Comparison of ENCODE assay signal across 1 cellular context in the genomic region with DNA sequence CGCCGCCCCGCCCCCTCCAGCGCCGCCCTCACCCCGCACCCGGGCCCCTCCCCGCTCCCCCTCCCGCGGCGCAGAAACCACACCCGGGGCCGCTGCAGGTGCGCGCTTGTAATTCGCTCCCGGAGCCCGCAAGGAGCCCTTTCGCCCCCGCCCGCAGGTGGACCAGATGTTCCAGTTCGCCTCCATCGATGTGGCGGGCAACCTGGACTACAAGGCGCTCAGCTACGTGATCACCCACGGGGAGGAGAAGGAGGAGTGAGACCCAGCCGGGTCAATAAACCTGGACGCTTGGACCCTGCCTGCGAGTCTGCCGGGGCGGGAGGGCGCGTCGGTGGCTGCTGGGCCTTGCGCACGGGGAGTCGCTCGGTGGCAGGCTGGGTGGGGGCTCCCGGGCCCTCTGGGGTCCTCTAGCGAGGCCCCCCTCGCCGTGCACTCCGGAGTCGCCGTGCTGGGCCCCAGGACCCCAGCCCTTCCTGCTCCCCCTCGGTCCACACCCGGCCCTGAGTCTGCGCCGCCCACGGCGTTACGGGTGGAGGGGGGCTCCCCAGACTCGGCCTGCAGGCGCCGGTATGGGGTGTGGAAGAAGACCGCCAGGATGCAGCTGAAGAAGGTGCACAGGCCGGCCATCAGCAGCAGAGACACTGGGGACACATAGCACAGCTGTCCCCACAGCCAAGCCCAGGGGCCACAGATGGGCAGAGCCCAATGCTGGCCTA.
TF ChIP-seq lines count a peak whose summit lies in the region.

No MANE protein-coding gene starts in this region.

TF ChIP-seq in HepG2, 621 proteins besides CTCF, POLR2A, EP300 and RAD21 (continued from another document and continues in another):
- TF ChIP-seq ZNF687 (CRISPR knock-in tag; IDR thresholded peaks at IDR 0.05) (peak; percentile 56; the same call in 1 of the 2 replicates), ZNF296 (CRISPR knock-in tag; conservative IDR thresholded peaks at IDR 0.05) (no peak), GTF3A (CRISPR knock-in tag; conservative IDR thresholded peaks at IDR 0.05) (no peak), IKZF1 (IDR thresholded peaks at IDR 0.05) (no peak), ATM (IDR thresholded peaks at IDR 0.05; ENCODE audit: borderline replicate concordance) (no peak), ZNF605 (CRISPR knock-in tag; IDR thresholded peaks at IDR 0.05) (0 out of 2 replicates have a peak, but pooled peaks have one; percentile 6), PITX1 (CRISPR knock-in tag; IDR thresholded peaks at IDR 0.05) (0 out of 2 replicates have a peak, but pooled peaks have one; percentile 18), KDM2A (CRISPR knock-in tag; IDR thresholded peaks at IDR 0.05; ENCODE audit: borderline replicate concordance, low read depth) (0 out of 2 replicates have a peak, but pooled peaks have one; percentile 54), JDP2 (CRISPR knock-in tag; IDR thresholded peaks at IDR 0.05; ENCODE audit: borderline replicate concordance) (no peak), ZNF292 (CRISPR knock-in tag; IDR thresholded peaks at IDR 0.05; ENCODE audit: borderline replicate concordance, low read depth) (peak; percentile 37; the same call in 1 of the 2 replicates), ZNF350 (CRISPR knock-in tag; IDR thresholded peaks at IDR 0.05; ENCODE audit: borderline replicate concordance, low read depth) (no peak), ZNF784 (CRISPR knock-in tag; IDR thresholded peaks at IDR 0.05; ENCODE audit: borderline replicate concordance) (0 out of 2 replicates have a peak, but pooled peaks have one; percentile 54), ZBTB3 (CRISPR knock-in tag; IDR thresholded peaks at IDR 0.05; ENCODE audit: borderline replicate concordance, low read depth) (peak; percentile 99), ZNF33B (CRISPR knock-in tag; IDR thresholded peaks at IDR 0.05) (0 out of 2 replicates have a peak, but pooled peaks have one; percentile 72), ZBTB20 (CRISPR knock-in tag; IDR thresholded peaks at IDR 0.05; ENCODE audit: borderline replicate concordance, low read depth) (0 out of 2 replicates have a peak, but pooled peaks have one; percentile 32), ZNF160 (CRISPR knock-in tag; IDR thresholded peaks at IDR 0.05) (0 out of 2 replicates have a peak, but pooled peaks have one; percentile 22), ATF1 (CRISPR knock-in tag; IDR thresholded peaks at IDR 0.05) (no peak), SPEN (CRISPR knock-in tag; IDR thresholded peaks at IDR 0.05; ENCODE audit: low read depth) (0 out of 2 replicates have a peak, but pooled peaks have one; percentile 31), PCBP1 (IDR thresholded peaks at IDR 0.05; ENCODE audit: borderline replicate concordance, low read depth, low read length) (0 out of 2 replicates have a peak, but pooled peaks have one; percentile 18), ZBTB2 (CRISPR knock-in tag; IDR thresholded peaks at IDR 0.05; ENCODE audit: low read depth) (peak; percentile 57; the same call in 1 of the 2 replicates), NCOA1 (CRISPR knock-in tag; IDR thresholded peaks at IDR 0.05) (0 out of 2 replicates have a peak, but pooled peaks have one; percentile 32), RXRA (CRISPR knock-in tag; IDR thresholded peaks at IDR 0.05) (no peak), KDM5B (CRISPR knock-in tag; IDR thresholded peaks at IDR 0.05; ENCODE audit: borderline replicate concordance) (0 out of 2 replicates have a peak, but pooled peaks have one; percentile 54), GATAD2A (CRISPR knock-in tag; IDR thresholded peaks at IDR 0.05) (peak; percentile 38; the same call in 1 of the 2 replicates), RAD51 (IDR thresholded peaks at IDR 0.05; ENCODE audit: borderline replicate concordance) (no peak), MED1 (CRISPR knock-in tag; IDR thresholded peaks at IDR 0.05) (no peak), AKNA (CRISPR knock-in tag; IDR thresholded peaks at IDR 0.05; ENCODE audit: borderline replicate concordance) (no peak), ZNF569 (CRISPR knock-in tag; IDR thresholded peaks at IDR 0.05; ENCODE audit: borderline replicate concordance) (no peak), SMC3 (IDR thresholded peaks at IDR 0.05; ENCODE audit: low read length) (no peak)
- TF ChIP-seq, protein P1, sequence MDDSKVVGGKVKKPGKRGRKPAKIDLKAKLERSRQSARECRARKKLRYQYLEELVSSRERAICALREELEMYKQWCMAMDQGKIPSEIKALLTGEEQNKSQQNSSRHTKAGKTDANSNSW (CRISPR knock-in tag; IDR thresholded peaks at IDR 0.05; ENCODE audit: borderline replicate concordance) = no peak
- TF ChIP-seq, protein P2, sequence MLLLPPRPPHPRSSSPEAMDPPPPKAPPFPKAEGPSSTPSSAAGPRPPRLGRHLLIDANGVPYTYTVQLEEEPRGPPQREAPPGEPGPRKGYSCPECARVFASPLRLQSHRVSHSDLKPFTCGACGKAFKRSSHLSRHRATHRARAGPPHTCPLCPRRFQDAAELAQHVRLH (CRISPR knock-in tag; IDR thresholded peaks at IDR 0.05; ENCODE audit: borderline replicate concordance, low read depth) = no peak; the same call in 1 of the 2 replicates
- TF ChIP-seq, protein P3, sequence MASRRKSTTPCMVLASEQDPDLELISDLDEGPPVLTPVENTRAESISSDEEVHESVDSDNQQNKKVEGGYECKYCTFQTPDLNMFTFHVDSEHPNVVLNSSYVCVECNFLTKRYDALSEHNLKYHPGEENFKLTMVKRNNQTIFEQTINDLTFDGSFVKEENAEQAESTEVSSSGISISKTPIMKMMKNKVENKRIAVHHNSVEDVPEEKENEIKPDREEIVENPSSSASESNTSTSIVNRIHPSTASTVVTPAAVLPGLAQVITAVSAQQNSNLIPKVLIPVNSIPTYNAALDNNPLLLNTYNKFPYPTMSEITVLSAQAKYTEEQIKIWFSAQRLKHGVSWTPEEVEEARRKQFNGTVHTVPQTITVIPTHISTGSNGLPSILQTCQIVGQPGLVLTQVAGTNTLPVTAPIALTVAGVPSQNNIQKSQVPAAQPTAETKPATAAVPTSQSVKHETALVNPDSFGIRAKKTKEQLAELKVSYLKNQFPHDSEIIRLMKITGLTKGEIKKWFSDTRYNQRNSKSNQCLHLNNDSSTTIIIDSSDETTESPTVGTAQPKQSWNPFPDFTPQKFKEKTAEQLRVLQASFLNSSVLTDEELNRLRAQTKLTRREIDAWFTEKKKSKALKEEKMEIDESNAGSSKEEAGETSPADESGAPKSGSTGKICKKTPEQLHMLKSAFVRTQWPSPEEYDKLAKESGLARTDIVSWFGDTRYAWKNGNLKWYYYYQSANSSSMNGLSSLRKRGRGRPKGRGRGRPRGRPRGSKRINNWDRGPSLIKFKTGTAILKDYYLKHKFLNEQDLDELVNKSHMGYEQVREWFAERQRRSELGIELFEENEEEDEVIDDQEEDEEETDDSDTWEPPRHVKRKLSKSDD (CRISPR knock-in tag; IDR thresholded peaks at IDR 0.05; ENCODE audit: low read depth) = 0 out of 2 replicates have a peak, but pooled peaks have one; percentile 21
- TF ChIP-seq, protein P4, sequence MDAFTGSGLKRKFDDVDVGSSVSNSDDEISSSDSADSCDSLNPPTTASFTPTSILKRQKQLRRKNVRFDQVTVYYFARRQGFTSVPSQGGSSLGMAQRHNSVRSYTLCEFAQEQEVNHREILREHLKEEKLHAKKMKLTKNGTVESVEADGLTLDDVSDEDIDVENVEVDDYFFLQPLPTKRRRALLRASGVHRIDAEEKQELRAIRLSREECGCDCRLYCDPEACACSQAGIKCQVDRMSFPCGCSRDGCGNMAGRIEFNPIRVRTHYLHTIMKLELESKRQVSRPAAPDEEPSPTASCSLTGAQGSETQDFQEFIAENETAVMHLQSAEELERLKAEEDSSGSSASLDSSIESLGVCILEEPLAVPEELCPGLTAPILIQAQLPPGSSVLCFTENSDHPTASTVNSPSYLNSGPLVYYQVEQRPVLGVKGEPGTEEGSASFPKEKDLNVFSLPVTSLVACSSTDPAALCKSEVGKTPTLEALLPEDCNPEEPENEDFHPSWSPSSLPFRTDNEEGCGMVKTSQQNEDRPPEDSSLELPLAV (CRISPR knock-in tag; conservative IDR thresholded peaks at IDR 0.05; ENCODE audit: low read depth) = no peak
- TF ChIP-seq, protein P5, sequence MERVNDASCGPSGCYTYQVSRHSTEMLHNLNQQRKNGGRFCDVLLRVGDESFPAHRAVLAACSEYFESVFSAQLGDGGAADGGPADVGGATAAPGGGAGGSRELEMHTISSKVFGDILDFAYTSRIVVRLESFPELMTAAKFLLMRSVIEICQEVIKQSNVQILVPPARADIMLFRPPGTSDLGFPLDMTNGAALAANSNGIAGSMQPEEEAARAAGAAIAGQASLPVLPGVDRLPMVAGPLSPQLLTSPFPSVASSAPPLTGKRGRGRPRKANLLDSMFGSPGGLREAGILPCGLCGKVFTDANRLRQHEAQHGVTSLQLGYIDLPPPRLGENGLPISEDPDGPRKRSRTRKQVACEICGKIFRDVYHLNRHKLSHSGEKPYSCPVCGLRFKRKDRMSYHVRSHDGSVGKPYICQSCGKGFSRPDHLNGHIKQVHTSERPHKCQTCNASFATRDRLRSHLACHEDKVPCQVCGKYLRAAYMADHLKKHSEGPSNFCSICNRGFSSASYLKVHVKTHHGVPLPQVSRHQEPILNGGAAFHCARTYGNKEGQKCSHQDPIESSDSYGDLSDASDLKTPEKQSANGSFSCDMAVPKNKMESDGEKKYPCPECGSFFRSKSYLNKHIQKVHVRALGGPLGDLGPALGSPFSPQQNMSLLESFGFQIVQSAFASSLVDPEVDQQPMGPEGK (CRISPR knock-in tag; IDR thresholded peaks at IDR 0.05) = peak; percentile 49
